Comparison of ENCODE assay signal across 2 cellular contexts in genomic region chr15:50341737-50342136, GRCh38.
TF ChIP-seq lines count a peak whose summit lies in the region.

No MANE protein-coding gene starts in this region.

TF ChIP-seq in HepG2, 621 proteins besides CTCF, POLR2A, EP300 and RAD21:
- TF ChIP-seq ZNF563 (CRISPR knock-in tag; IDR thresholded peaks at IDR 0.05) (no peak), MEF2D (CRISPR knock-in tag; IDR thresholded peaks at IDR 0.05) (no peak), ZNF484 (CRISPR knock-in tag; IDR thresholded peaks at IDR 0.05; ENCODE audit: borderline replicate concordance, low read depth) (no peak), ZNF333 (CRISPR knock-in tag; IDR thresholded peaks at IDR 0.05; ENCODE audit: borderline replicate concordance) (no peak), NRL (CRISPR knock-in tag; IDR thresholded peaks at IDR 0.05; ENCODE audit: borderline replicate concordance) (no peak)

TF ChIP-seq in K562, 482 proteins besides CTCF, POLR2A, EP300 and RAD21:
- TF ChIP-seq ZNF740 (CRISPR knock-in tag; IDR thresholded peaks at IDR 0.05) (no peak), ZNF740 (tag; IDR thresholded peaks at IDR 0.05) (no peak), SETDB1 (IDR thresholded peaks at IDR 0.05; ENCODE audit: low read length) (no peak), TAF7 (tag; IDR thresholded peaks at IDR 0.05) (no peak), ZNF780A (CRISPR knock-in tag; IDR thresholded peaks at IDR 0.05) (no peak), ZZZ3 (IDR thresholded peaks at IDR 0.05) (no peak), HDAC1 (IDR thresholded peaks at IDR 0.05) (no peak), GTF2E2 (tag; IDR thresholded peaks at IDR 0.05) (no peak)
- TF ChIP-seq, protein P1, sequence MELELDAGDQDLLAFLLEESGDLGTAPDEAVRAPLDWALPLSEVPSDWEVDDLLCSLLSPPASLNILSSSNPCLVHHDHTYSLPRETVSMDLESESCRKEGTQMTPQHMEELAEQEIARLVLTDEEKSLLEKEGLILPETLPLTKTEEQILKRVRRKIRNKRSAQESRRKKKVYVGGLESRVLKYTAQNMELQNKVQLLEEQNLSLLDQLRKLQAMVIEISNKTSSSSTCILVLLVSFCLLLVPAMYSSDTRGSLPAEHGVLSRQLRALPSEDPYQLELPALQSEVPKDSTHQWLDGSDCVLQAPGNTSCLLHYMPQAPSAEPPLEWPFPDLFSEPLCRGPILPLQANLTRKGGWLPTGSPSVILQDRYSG (tag; conservative IDR thresholded peaks at IDR 0.05; ENCODE audit: low read depth): no peak
- TF ChIP-seq, protein P2, sequence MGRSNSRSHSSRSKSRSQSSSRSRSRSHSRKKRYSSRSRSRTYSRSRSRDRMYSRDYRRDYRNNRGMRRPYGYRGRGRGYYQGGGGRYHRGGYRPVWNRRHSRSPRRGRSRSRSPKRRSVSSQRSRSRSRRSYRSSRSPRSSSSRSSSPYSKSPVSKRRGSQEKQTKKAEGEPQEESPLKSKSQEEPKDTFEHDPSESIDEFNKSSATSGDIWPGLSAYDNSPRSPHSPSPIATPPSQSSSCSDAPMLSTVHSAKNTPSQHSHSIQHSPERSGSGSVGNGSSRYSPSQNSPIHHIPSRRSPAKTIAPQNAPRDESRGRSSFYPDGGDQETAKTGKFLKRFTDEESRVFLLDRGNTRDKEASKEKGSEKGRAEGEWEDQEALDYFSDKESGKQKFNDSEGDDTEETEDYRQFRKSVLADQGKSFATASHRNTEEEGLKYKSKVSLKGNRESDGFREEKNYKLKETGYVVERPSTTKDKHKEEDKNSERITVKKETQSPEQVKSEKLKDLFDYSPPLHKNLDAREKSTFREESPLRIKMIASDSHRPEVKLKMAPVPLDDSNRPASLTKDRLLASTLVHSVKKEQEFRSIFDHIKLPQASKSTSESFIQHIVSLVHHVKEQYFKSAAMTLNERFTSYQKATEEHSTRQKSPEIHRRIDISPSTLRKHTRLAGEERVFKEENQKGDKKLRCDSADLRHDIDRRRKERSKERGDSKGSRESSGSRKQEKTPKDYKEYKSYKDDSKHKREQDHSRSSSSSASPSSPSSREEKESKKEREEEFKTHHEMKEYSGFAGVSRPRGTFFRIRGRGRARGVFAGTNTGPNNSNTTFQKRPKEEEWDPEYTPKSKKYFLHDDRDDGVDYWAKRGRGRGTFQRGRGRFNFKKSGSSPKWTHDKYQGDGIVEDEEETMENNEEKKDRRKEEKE (IDR thresholded peaks at IDR 0.05; ENCODE audit: borderline replicate concordance in 1 of 2, control insufficient read depth in 1 of 2, low read depth in 2 of 2, low read length in 1 of 2): no peak
